In genomic region chr5:30561771-30562170, GRCh38 we compare ENCODE assay signal across 22 cellular contexts.
"Had no signal": no experiment of that assay in that cellular context is flagged by ENCODE, and none has a peak within 500 bp of the region (broad histone marks: within the 10 kb centered on the region; RNA-seq: fewer than 3 reads in every experiment).

No MANE protein-coding gene starts in this region.

- DNase-seq: KBM-7, MV-4-11, NCI-H1048, NCI-H1436, NCI-H187, NCI-H2029, NCI-H2081 treated with DMSO at 0.1 percent for 48 hours, NCI-H2171, NCI-H226, NCI-H446, NCI-H510A, NCI-H526, NCI-H82, Right ventricle myocardium superior, RPMI8226, SIG-M5, SK-N-SH, SW 1271, T-cell had no signal

- H3K27ac ChIP-seq: SJSA1 had no signal

- H3K36me3 Mint-ChIP-seq: IgD-negative memory B cell, T-cell had no signal

- H3K27me3 Mint-ChIP-seq: IgD-negative memory B cell, T-cell had no signal

- H3K4me1 Mint-ChIP-seq: IgD-negative memory B cell, T-cell had no signal

- H3K9me3 ChIP-seq: SJSA1, SK-N-SH had no signal

- H3K4me1 ChIP-seq: SJSA1 had no signal

- H3K4me2 ChIP-seq: SK-N-SH had no signal

- H3K27ac Mint-ChIP-seq: IgD-negative memory B cell; T-cell; T-helper 1 cell treated with Interleukin-12 subunit alpha and Interleukin-12 subunit beta and Interleukin-4 antibody, amounts not matched to agents 30 μg/mL and 1 μg/mL, for 36 hours had no signal

- H3K9ac ChIP-seq: SK-N-SH had no signal

- H3K4me3 ChIP-seq: SJSA1 had no signal

- H3K36me3 ChIP-seq: SJSA1 had no signal

- H3K4me3 Mint-ChIP-seq: IgD-negative memory B cell; T-cell; T-helper 1 cell treated with Interleukin-12 subunit alpha and Interleukin-12 subunit beta and Interleukin-4 antibody, amounts not matched to agents 30 μg/mL and 1 μg/mL, for 36 hours had no signal

- H3K27me3 ChIP-seq: SJSA1 had no signal
